In the genomic region with DNA sequence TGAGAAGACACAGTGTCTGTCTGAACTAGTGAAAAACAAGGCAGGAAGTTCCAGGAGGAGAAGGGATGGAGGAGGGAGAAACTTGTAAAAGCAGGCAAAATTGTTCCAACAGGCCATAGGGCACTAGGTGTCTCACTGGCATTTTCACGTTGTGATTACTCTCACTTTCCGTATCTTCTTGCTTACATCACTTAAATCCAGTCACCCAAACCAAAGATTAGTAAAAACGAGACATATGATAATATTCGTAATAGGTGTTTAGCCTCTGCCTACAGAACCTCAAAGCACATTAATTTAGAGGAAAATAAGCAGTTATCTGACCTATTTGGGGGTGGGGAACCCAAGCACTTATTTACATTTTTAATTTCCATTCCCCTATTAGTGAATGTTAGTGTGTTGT, we compare ENCODE assay signal across 26 cellular contexts.
DNase-seq lines count a peak whose midpoint lies in the region; ATAC-seq and TF ChIP-seq lines count a peak whose summit lies in the region.
"Had no signal": no experiment of that assay in that cellular context is flagged by ENCODE, and none has a peak within 500 bp of the region (broad histone marks: within the 10 kb centered on the region; RNA-seq: fewer than 3 reads in every experiment).

No MANE protein-coding gene starts in this region.

- no peaks in the 10 kb centered on the region for H3K27me3 ChIP-seq in neuronal stem cell (ENCODE audit: control insufficient read depth in 3 of 3, insufficient read depth in 3 of 3, low read depth in 1 of 3, low read length in 3 of 3)
- H3K27me3 ChIP-seq in CD8-positive, alpha-beta T cell (ENCODE audit: insufficient read depth, low read length): no peaks in the 10 kb centered on the region
- H3K27me3 ChIP-seq: BLaER1 had no signal

- POLR2A ChIA-PET in OCI-LY7 (lab: Charles Lee): interaction anchor here (0.6 to 1.2 kb wide), 3 partner anchors 10 to 309 kb away, joined by 3 to 4 read pairs (median 4); a partner anchor contains a TSS
- POLR2A ChIA-PET in CD8-positive, alpha-beta T cell (lab: Charles Lee): no interaction called here

- DNase-seq in OCI-LY7 (ENCODE audit: low spot score): no peak
- no peak for DNase-seq in neuronal stem cell (ENCODE audit: low spot score)
- DNase-seq in CD8-positive, alpha-beta T cell: no peak
- no peak for DNase-seq in amygdala (lab: John Stamatoyannopoulos, UW)
- DNase-seq: CD4-positive, CD25-positive, alpha-beta regulatory T cell; H9; Karpas-422; MV-4-11; NCI-H1105; NCI-H1436 treated with DMSO at 0.1 percent for 48 hours; NCI-H187 treated with DMSO at 0.1 percent for 48 hours; NCI-H2171 treated with DMSO at 0.1 percent for 48 hours; NCI-H345; NCI-H510A treated with DMSO at 0.1 percent for 48 hours; NCI-H748 treated with DMSO at 0.1 percent for 48 hours; PC-9; SJCRH30; T-helper 17 cell had no signal

- TF ChIP-seq CTCF in OCI-LY7 (conservative IDR thresholded peaks at IDR 0.05; ENCODE audit: low read length): no peak
- no peak for TF ChIP-seq CTCF in CD8-positive, alpha-beta T cell (IDR thresholded peaks at IDR 0.05)

- H3K27ac Mint-ChIP-seq in CD8-positive, alpha-beta T cell: no peak overlapping the region
- H3K27ac Mint-ChIP-seq: CD4-positive, CD25-positive, alpha-beta regulatory T cell; H9; T-helper 17 cell had no signal

- no peaks in the 10 kb centered on the region for H3K36me3 Mint-ChIP-seq in CD8-positive, alpha-beta T cell
- H3K36me3 Mint-ChIP-seq: CD4-positive, CD25-positive, alpha-beta regulatory T cell had no signal

- H3K9me3 ChIP-seq in OCI-LY7 (ENCODE audit: low read length) (no peaks in the 10 kb centered on the region), neuronal stem cell (replicated peaks in 1 of 2; ENCODE audit: control insufficient read depth in 2 of 2, insufficient read depth in 1 of 2, low read depth in 1 of 2, low read length in 2 of 2) (no peaks in the 10 kb centered on the region)
- H3K9me3 ChIP-seq in CD8-positive, alpha-beta T cell (ENCODE audit: low read length): no peaks in the 10 kb centered on the region
- H3K9me3 ChIP-seq: BLaER1, SJCRH30 had no signal

- no peak overlapping the region for H3K23ac ChIP-seq in neuronal stem cell (ENCODE audit: low read depth, low read length, poor library complexity)

- no peaks in the 10 kb centered on the region for H3K79me1 ChIP-seq in neuronal stem cell (ENCODE audit: low read depth, low read length)

- H3K4me2 ChIP-seq in OCI-LY7 (ENCODE audit: low read length) (no peak overlapping the region), neuronal stem cell (ENCODE audit: insufficient read depth, low read length, poor library complexity, severe bottlenecking) (no peak overlapping the region)
- H3K4me2 ChIP-seq: BLaER1, PC-9 had no signal

- H2BK5ac ChIP-seq in neuronal stem cell (ENCODE audit: low read length): no peak overlapping the region

- no peaks in the 10 kb centered on the region for H3K4me1 ChIP-seq in OCI-LY7 (ENCODE audit: insufficient read depth, low read length, poor library complexity, severe bottlenecking)
- H3K4me1 ChIP-seq in neuronal stem cell (ENCODE audit: control insufficient read depth in 2 of 2, insufficient read depth in 1 of 2, low read depth in 1 of 2, low read length in 2 of 2): peaks cover 0 to 4% of the 10 kb centered on the region in 2 donors
- no peaks in the 10 kb centered on the region for H3K4me1 ChIP-seq in CD8-positive, alpha-beta T cell (ENCODE audit: insufficient read depth, low read length)
- H3K4me1 ChIP-seq: SJCRH30 had no signal

- peak overlapping the region; percentile 58; the same call in 1 of the 2 replicates for H2AFZ ChIP-seq in OCI-LY7 (ENCODE audit: low read length)
- H2AFZ ChIP-seq in neuronal stem cell (ENCODE audit: low read length): peak overlapping the region; percentile 60
- H2AFZ ChIP-seq: PC-9 had no signal

- intact Hi-C loops in OCI-LY7 (cut with micrococcal nuclease; ENCODE audit: unreplicated experiment): no loop called here
- intact Hi-C loops in CD8-positive, alpha-beta T cell (cut with DNase I, micrococcal nuclease): no loop called here

- no peak overlapping the region for H3K18ac ChIP-seq in neuronal stem cell (ENCODE audit: low read length)

- no peaks in the 10 kb centered on the region for H3K9me2 ChIP-seq in OCI-LY7 (ENCODE audit: insufficient read depth, low read length)

- CTCF ChIA-PET in OCI-LY7 (lab: Charles Lee; ENCODE audit: unreplicated experiment): no interaction called here
- CTCF ChIA-PET in CD8-positive, alpha-beta T cell (lab: Charles Lee): no interaction called here

- H2BK12ac ChIP-seq in neuronal stem cell (ENCODE audit: low read length): no peak overlapping the region

- H3K4me3 ChIP-seq in OCI-LY7 (ENCODE audit: low read depth, low read length, poor library complexity, severe bottlenecking) (no peak overlapping the region), neuronal stem cell (ENCODE audit: low read length in 2 of 2) (no peak overlapping the region)
- no peak overlapping the region for H3K4me3 ChIP-seq in CD8-positive, alpha-beta T cell (ENCODE audit: low read depth, low read length)
- H3K4me3 ChIP-seq: BLaER1, PC-9, SJCRH30 had no signal

- no peak overlapping the region for H3K4me3 Mint-ChIP-seq in CD8-positive, alpha-beta T cell
- H3K4me3 Mint-ChIP-seq: CD4-positive, CD25-positive, alpha-beta regulatory T cell; H9; T-helper 17 cell had no signal

- no peak overlapping the region for H2AK5ac ChIP-seq in neuronal stem cell (ENCODE audit: low read depth, low read length)

- no peak overlapping the region for H3K9ac ChIP-seq in neuronal stem cell (ENCODE audit: low read depth, low read length, poor library complexity)
- H3K9ac ChIP-seq: BLaER1 had no signal

- no CpG with 5 or more reads among the region's 4 CpGs for WGBS in neuronal stem cell (ENCODE audit: extremely low coverage in 2 of 2, insufficient read length in 2 of 2, insufficient replicate concordance in 1 of 2), 2 donors

- H2BK15ac ChIP-seq in neuronal stem cell (ENCODE audit: low read length): no peak overlapping the region

- H3K4me1 Mint-ChIP-seq in CD8-positive, alpha-beta T cell (ENCODE audit: low read depth): no peaks in the 10 kb centered on the region
- H3K4me1 Mint-ChIP-seq: CD4-positive, CD25-positive, alpha-beta regulatory T cell had no signal

- H3K36me3 ChIP-seq in OCI-LY7 (ENCODE audit: insufficient read depth, low read length): no peaks in the 10 kb centered on the region
- H3K36me3 ChIP-seq in neuronal stem cell (replicated peaks in 1 of 2; ENCODE audit: control insufficient read depth in 2 of 2, insufficient read depth in 2 of 2, low read length in 2 of 2): no peaks in the 10 kb centered on the region
- H3K36me3 ChIP-seq in CD8-positive, alpha-beta T cell (ENCODE audit: insufficient read depth, low read length): no peaks in the 10 kb centered on the region
- H3K36me3 ChIP-seq: BLaER1, SJCRH30 had no signal

- BruUV-seq in OCI-LY7 (replicated peaks; lab: Mats Ljungman, UMichigan): no TSS peak

- H4K8ac ChIP-seq in neuronal stem cell (ENCODE audit: low read depth, low read length): no peak overlapping the region

- no peaks in the 10 kb centered on the region for H3K79me2 ChIP-seq in OCI-LY7 (ENCODE audit: insufficient read depth, low read depth, low read length)

- no peaks in the 10 kb centered on the region for H4K20me1 ChIP-seq in OCI-LY7 (ENCODE audit: insufficient read depth, low read length)
- H4K20me1 ChIP-seq: BLaER1 had no signal

- H3K9me3 Mint-ChIP-seq in CD8-positive, alpha-beta T cell: no peaks in the 10 kb centered on the region
- H3K9me3 Mint-ChIP-seq: H9 had no signal

- no peak overlapping the region for H3K27ac ChIP-seq in OCI-LY7 (ENCODE audit: low read depth, low read length, poor library complexity, severe bottlenecking)
- H3K27ac ChIP-seq in neuronal stem cell (replicated peaks; ENCODE audit: low read length): no peak overlapping the region
- H3K27ac ChIP-seq in CD8-positive, alpha-beta T cell (ENCODE audit: low read depth, low read length): no peak overlapping the region
- H3K27ac ChIP-seq: BLaER1, PC-9, SJCRH30 had no signal

- H4K91ac ChIP-seq in neuronal stem cell (ENCODE audit: low read depth, low read length, poor library complexity): no peak overlapping the region

- no peak overlapping the region for H3K4ac ChIP-seq in neuronal stem cell (ENCODE audit: low read length)

- peak; percentile 46 for ATAC-seq in GM18519 (IDR thresholded peaks at IDR 0.05; ENCODE audit: low FRiP score, unreplicated experiment)
- ATAC-seq in HG02884 (IDR thresholded peaks at IDR 0.05; ENCODE audit: unreplicated experiment): peak; percentile 90
- no peak for ATAC-seq in CD8-positive, alpha-beta T cell
- no peak for ATAC-seq in GM21786 (IDR thresholded peaks at IDR 0.05; ENCODE audit: unreplicated experiment)
- ATAC-seq in HG02642 (IDR thresholded peaks at IDR 0.05; ENCODE audit: poor library complexity, unreplicated experiment): no peak
- ATAC-seq: HepG2, Right ventricle myocardium inferior, SK-N-SH treated with all-trans-retinoic acid at 6 μM for 48 hours, T-helper 17 cell had no signal

- H2BK120ac ChIP-seq in neuronal stem cell (ENCODE audit: low read depth, low read length): no peak overlapping the region

- H3K14ac ChIP-seq in neuronal stem cell (ENCODE audit: low read length): no peak overlapping the region

- H3K27me3 Mint-ChIP-seq in CD8-positive, alpha-beta T cell (ENCODE audit: low read depth): peaks cover 6% of the 10 kb centered on the region
- H3K27me3 Mint-ChIP-seq: CD4-positive, CD25-positive, alpha-beta regulatory T cell had no signal

Comparison
In these comparisons a context has a peak if more than half of its experiments do, and no peak if none do; other contexts are left out.
1. ATAC-seq: peak in GM18519 (single experiment) and HG02884 (single experiment); none in CD8-positive, alpha-beta T cell (single experiment), GM21786 (single experiment) and HG02642 (single experiment).